Comparison of ENCODE assay signal across 27 cellular contexts in genomic region chr2:35067420-35067819, GRCh38.
"Had no signal": no experiment of that assay in that cellular context is flagged by ENCODE, and none has a peak within 500 bp of the region (broad histone marks: within the 10 kb centered on the region; RNA-seq: fewer than 3 reads in every experiment).

No MANE protein-coding gene starts in this region.

- FAIRE-seq: pancreas had no signal

- H3K4me2 ChIP-seq: hepatocyte had no signal

- ATAC-seq: heart right ventricle; left cardiac atrium; left lobe of liver; lower lobe of right lung; naive thymus-derived CD8-positive, alpha-beta T cell; pancreas; right cardiac atrium; sciatic nerve; stimulated activated effector memory CD8-positive, alpha-beta T cell treated with anti-CD3 and anti-CD28 coated beads, Interleukin-12 subunit alpha, Interleukin-12 subunit beta, amount 100 ng/mL, for 72 hours; stimulated activated naive CD8-positive, alpha-beta T cell treated with anti-CD3 and anti-CD28 coated beads, Interleukin-15, amount 100 ng/mL, for 72 hours had no signal

- H3K36me3 ChIP-seq: heart right ventricle, lower lobe of right lung, pancreas, prostate gland, thoracic aorta, tibial artery, upper lobe of right lung, uterus had no signal

- H2AFZ ChIP-seq: hepatocyte had no signal

- H3K4me1 ChIP-seq: heart right ventricle, lower lobe of right lung, pancreas, prostate gland, tibial artery, upper lobe of right lung, uterus had no signal

- H3K79me2 ChIP-seq: hepatocyte had no signal

- H3K4me3 ChIP-seq: heart right ventricle, hepatocyte, lower lobe of right lung, pancreas, prostate gland, skin epidermis, thoracic aorta, tibial artery, upper lobe of right lung, uterus had no signal

- DNase-seq: heart right ventricle; kidney glomerular epithelial cell; left cardiac atrium; lower lobe of right lung; mammary epithelial cell; mesenchymal stem cell; naive thymus-derived CD8-positive, alpha-beta T cell; nucleus accumbens; pancreas; posterior cingulate gyrus; retina; right cardiac atrium; stimulated activated CD4-positive, alpha-beta T cell treated with anti-CD3 and anti-CD28 coated beads, Interleukin-4, amount 100 ng/mL, for 24 hours; stimulated activated naive CD4-positive, alpha-beta T cell; stimulated activated naive CD8-positive, alpha-beta T cell treated with anti-CD3 and anti-CD28 coated beads, Interleukin-15, amount 100 ng/mL, for 72 hours; substantia nigra; tibial artery; trophoblast cell; upper lobe of right lung; uterus had no signal

- H3K9me3 ChIP-seq: pancreas, prostate gland, upper lobe of right lung, uterus had no signal

- H3K27ac ChIP-seq: heart right ventricle, hepatocyte, lower lobe of right lung, pancreas, prostate gland, thoracic aorta, tibial artery, upper lobe of right lung, uterus had no signal

- H3K27me3 ChIP-seq: heart right ventricle, hepatocyte, pancreas, tibial artery, upper lobe of right lung, uterus had no signal
